Comparison of ENCODE assay signal across 19 cellular contexts in the genomic region with DNA sequence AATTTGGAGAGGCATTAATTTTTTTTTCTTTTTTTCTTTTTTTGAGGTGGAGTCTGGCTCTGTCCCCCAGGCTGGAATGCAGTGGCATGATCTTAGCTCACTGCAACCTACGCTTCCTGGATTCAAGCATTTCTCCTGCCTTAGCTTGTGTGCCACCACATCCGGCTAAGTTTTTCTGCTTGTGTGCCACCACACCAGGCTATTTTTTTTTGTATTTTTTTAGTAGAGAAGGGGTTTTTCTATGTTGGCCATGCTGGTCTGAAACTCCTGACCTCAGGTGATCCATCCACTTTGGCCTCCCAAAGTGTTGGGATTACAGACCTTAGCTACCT.
DNase-seq lines count a peak whose midpoint lies in the region; ATAC-seq lines count a peak whose summit lies in the region.
"Had no signal": no experiment of that assay in that cellular context is flagged by ENCODE, and none has a peak within 500 bp of the region (broad histone marks: within the 10 kb centered on the region; RNA-seq: fewer than 3 reads in every experiment).

No MANE protein-coding gene starts in this region.

- peaks cover 4% of the 10 kb centered on the region for H3K36me3 Mint-ChIP-seq in activated CD4-positive, alpha-beta T cell treated with anti-CD3 and anti-CD28 coated beads, Interleukin-2, amount 10 ng/mL, durations not matched to agents 24 days and 14 days (ENCODE audit: low read depth)
- no peaks in the 10 kb centered on the region for H3K36me3 Mint-ChIP-seq in stimulated activated naive CD8-positive, alpha-beta T cell treated with anti-CD3 and anti-CD28 coated beads, Interleukin-15, Interleukin-2, amounts not matched to agents 100 ng/mL and 50 ng/mL, for 24 hours (ENCODE audit: low read depth)
- no peaks in the 10 kb centered on the region for H3K36me3 Mint-ChIP-seq in activated T-helper 17 cell treated with anti-CD3 and anti-CD28 coated beads, Interleukin-2, amount 50 U/mL, for 72 hours (ENCODE audit: low read depth)
- H3K36me3 Mint-ChIP-seq: CD4-positive, CD25-positive, alpha-beta regulatory T cell had no signal

- no peak for ATAC-seq in stimulated activated naive CD8-positive, alpha-beta T cell treated with anti-CD3 and anti-CD28 coated beads, Interleukin-15, Interleukin-2, amounts not matched to agents 100 U/mL and 50 U/mL, for 24 hours
- ATAC-seq in activated T-helper 17 cell treated with anti-CD3 and anti-CD28 coated beads, Interleukin-2, amount 50 U/mL, for 72 hours (replicated peaks): peak; percentile 46
- ATAC-seq in HG02571 (IDR thresholded peaks at IDR 0.05; ENCODE audit: unreplicated experiment): no peak
- ATAC-seq: GM12878, K562 had no signal

- peaks cover 12% of the 10 kb centered on the region for H3K4me1 Mint-ChIP-seq in activated CD4-positive, alpha-beta T cell treated with anti-CD3 and anti-CD28 coated beads, Interleukin-2, amount 10 ng/mL, durations not matched to agents 24 days and 14 days
- H3K4me1 Mint-ChIP-seq in stimulated activated naive CD8-positive, alpha-beta T cell treated with anti-CD3 and anti-CD28 coated beads, Interleukin-15, Interleukin-2, amounts not matched to agents 100 ng/mL and 50 ng/mL, for 24 hours (ENCODE audit: low read depth): peaks cover 19% of the 10 kb centered on the region
- H3K4me1 Mint-ChIP-seq in activated T-helper 17 cell treated with anti-CD3 and anti-CD28 coated beads, Interleukin-2, amount 50 U/mL, for 72 hours: peaks cover 4% of the 10 kb centered on the region

- peak overlapping the region; percentile 83 for H3K27ac Mint-ChIP-seq in activated CD4-positive, alpha-beta T cell treated with anti-CD3 and anti-CD28 coated beads, Interleukin-2, amount 10 ng/mL, durations not matched to agents 24 days and 14 days
- peak overlapping the region; percentile 40 for H3K27ac Mint-ChIP-seq in stimulated activated naive CD8-positive, alpha-beta T cell treated with anti-CD3 and anti-CD28 coated beads, Interleukin-15, Interleukin-2, amounts not matched to agents 100 ng/mL and 50 ng/mL, for 24 hours
- H3K27ac Mint-ChIP-seq in activated T-helper 17 cell treated with anti-CD3 and anti-CD28 coated beads, Interleukin-2, amount 50 U/mL, for 72 hours: no peak overlapping the region
- H3K27ac Mint-ChIP-seq: CD4-positive, CD25-positive, alpha-beta regulatory T cell had no signal

- intact Hi-C loops in activated CD4-positive, alpha-beta T cell treated with anti-CD3 and anti-CD28 coated beads, Interleukin-2, amount 10 ng/mL, durations not matched to agents 24 days and 14 days (cut with micrococcal nuclease): loop anchor here (2.0 to 10.0 kb wide), 4 partner anchors 55 to 539 kb away; no protein-coding TSS in a partner anchor

- DNase-seq in activated CD4-positive, alpha-beta T cell treated with anti-CD3 and anti-CD28 coated beads, Interleukin-2, amount 10 ng/mL, durations not matched to agents 24 days and 14 days: peak; percentile 57
- DNase-seq in activated CD4-positive, alpha-beta T cell treated with anti-CD3 and anti-CD28 coated beads, Interleukin-2, amount 50 U/mL, for 4 hours: no peak
- DNase-seq in stimulated activated naive CD8-positive, alpha-beta T cell treated with anti-CD3 and anti-CD28 coated beads, Interleukin-15, Interleukin-2, amounts not matched to agents 100 U/mL and 50 U/mL, for 24 hours: no peak
- DNase-seq in NCI-H2196 (lab: John Stamatoyannopoulos, UW; ENCODE audit: unreplicated experiment) (no peak), DMS 273 (lab: John Stamatoyannopoulos, UW; ENCODE audit: unreplicated experiment) (no peak)
- DNase-seq: BE2C; CD4-positive, CD25-positive, alpha-beta regulatory T cell; EL; GOT3; NCI-H1105; NCI-H1694; NCI-H510A; NCI-H774; SHP77 had no signal

- H3K4me3 Mint-ChIP-seq in activated CD4-positive, alpha-beta T cell treated with anti-CD3 and anti-CD28 coated beads, Interleukin-2, amount 10 ng/mL, durations not matched to agents 24 days and 14 days: peak overlapping the region; percentile 36
- no peak overlapping the region for H3K4me3 Mint-ChIP-seq in stimulated activated naive CD8-positive, alpha-beta T cell treated with anti-CD3 and anti-CD28 coated beads, Interleukin-15, Interleukin-2, amounts not matched to agents 100 ng/mL and 50 ng/mL, for 24 hours
- no peak overlapping the region for H3K4me3 Mint-ChIP-seq in activated T-helper 17 cell treated with anti-CD3 and anti-CD28 coated beads, Interleukin-2, amount 50 U/mL, for 72 hours
- H3K4me3 Mint-ChIP-seq: CD4-positive, CD25-positive, alpha-beta regulatory T cell had no signal

- H3K9me3 Mint-ChIP-seq in activated CD4-positive, alpha-beta T cell treated with anti-CD3 and anti-CD28 coated beads, Interleukin-2, amount 10 ng/mL, durations not matched to agents 24 days and 14 days: peaks cover 16% of the 10 kb centered on the region
- H3K9me3 Mint-ChIP-seq in stimulated activated naive CD8-positive, alpha-beta T cell treated with anti-CD3 and anti-CD28 coated beads, Interleukin-15, Interleukin-2, amounts not matched to agents 100 ng/mL and 50 ng/mL, for 24 hours: peaks cover 4% of the 10 kb centered on the region
- H3K9me3 Mint-ChIP-seq in activated T-helper 17 cell treated with anti-CD3 and anti-CD28 coated beads, Interleukin-2, amount 50 U/mL, for 72 hours: peaks cover 8% of the 10 kb centered on the region

- H3K27me3 Mint-ChIP-seq in activated CD4-positive, alpha-beta T cell treated with anti-CD3 and anti-CD28 coated beads, Interleukin-2, amount 10 ng/mL, durations not matched to agents 24 days and 14 days: no peaks in the 10 kb centered on the region
- no peaks in the 10 kb centered on the region for H3K27me3 Mint-ChIP-seq in stimulated activated naive CD8-positive, alpha-beta T cell treated with anti-CD3 and anti-CD28 coated beads, Interleukin-15, Interleukin-2, amounts not matched to agents 100 ng/mL and 50 ng/mL, for 24 hours
- no peaks in the 10 kb centered on the region for H3K27me3 Mint-ChIP-seq in activated T-helper 17 cell treated with anti-CD3 and anti-CD28 coated beads, Interleukin-2, amount 50 U/mL, for 72 hours
- H3K27me3 Mint-ChIP-seq: CD4-positive, CD25-positive, alpha-beta regulatory T cell had no signal
